In genomic region chr1:204600203-204600602, GRCh38 we compare ENCODE assay signal across 35 cellular contexts.
"Had no signal": no experiment of that assay in that cellular context is flagged by ENCODE, and none has a peak within 500 bp of the region (broad histone marks: within the 10 kb centered on the region; RNA-seq: fewer than 3 reads in every experiment).

No MANE protein-coding gene starts in this region.

- H3K4me1 ChIP-seq: esophagus muscularis mucosa, foreskin keratinocyte, gastrocnemius medialis, heart left ventricle had no signal

- H3K4me1 Mint-ChIP-seq: activated CD4-positive, alpha-beta T cell treated with anti-CD3 and anti-CD28 coated beads for 36 hours; activated CD4-positive, alpha-beta T cell treated with anti-CD3 and anti-CD28 coated beads, Interleukin-2, amount 10 ng/mL, durations not matched to agents 24 days and 14 days; activated CD8-positive, alpha-beta memory T cell treated with anti-CD3 and anti-CD28 coated beads, Interleukin-2, amount 10 ng/mL, durations not matched to agents 7 days and 5 days; activated naive CD4-positive, alpha-beta T cell treated with anti-CD3 and anti-CD28 coated beads, Interleukin-2, amount 10 ng/mL, durations not matched to agents 7 days and 5 days; activated naive CD8-positive, alpha-beta T cell treated with anti-CD3 and anti-CD28 coated beads, Interleukin-2, amount 10 ng/mL, durations not matched to agents 7 days and 5 days; central memory CD8-positive, alpha-beta T cell; endodermal cell had no signal

- H3K27ac Mint-ChIP-seq: activated CD4-positive, alpha-beta memory T cell treated with anti-CD3 and anti-CD28 coated beads for 36 hours; activated CD4-positive, alpha-beta T cell treated with anti-CD3 and anti-CD28 coated beads for 36 hours; activated CD4-positive, alpha-beta T cell treated with anti-CD3 and anti-CD28 coated beads, Interleukin-2, amount 10 ng/mL, durations not matched to agents 24 days and 14 days; activated CD8-positive, alpha-beta memory T cell treated with anti-CD3 and anti-CD28 coated beads, Interleukin-2, amount 10 ng/mL, durations not matched to agents 7 days and 5 days; activated CD8-positive, alpha-beta T cell treated with anti-CD3 and anti-CD28 coated beads, Interleukin-2, amount 10 ng/mL, durations not matched to agents 7 days and 5 days; activated naive CD4-positive, alpha-beta T cell treated with anti-CD3 and anti-CD28 coated beads, Interleukin-2, amount 10 ng/mL, durations not matched to agents 7 days and 5 days; activated naive CD8-positive, alpha-beta T cell treated with anti-CD3 and anti-CD28 coated beads, Interleukin-2, amount 10 ng/mL, durations not matched to agents 7 days and 5 days; activated T-cell treated with anti-CD3 and anti-CD28 coated beads, Interleukin-2, amount 50 U/mL, for 72 hours; dendritic cell treated with granulocyte-macrophage colony-stimulating factor and Interleukin-4, amounts not matched to agents 40 ng/mL and 50 ng/mL, for 4 days; endodermal cell; T-helper 17 cell; T-helper 2 cell treated with Interferon-gamma antibody and Interleukin-4, amounts not matched to agents 5 μg/mL and 100 μg/mL, for 36 hours had no signal

- H3K27ac ChIP-seq: brain microvascular endothelial cell, coronary artery, dorsolateral prefrontal cortex, esophagus muscularis mucosa, foreskin keratinocyte, gastrocnemius medialis, heart left ventricle had no signal

- H3K36me3 Mint-ChIP-seq: activated CD8-positive, alpha-beta memory T cell treated with anti-CD3 and anti-CD28 coated beads, Interleukin-2, amount 10 ng/mL, durations not matched to agents 7 days and 5 days; activated naive CD4-positive, alpha-beta T cell treated with anti-CD3 and anti-CD28 coated beads, Interleukin-2, amount 50 U/mL, for 72 hours had no signal

- H3K27me3 Mint-ChIP-seq: activated CD4-positive, alpha-beta memory T cell treated with anti-CD3 and anti-CD28 coated beads for 36 hours; activated CD4-positive, alpha-beta T cell treated with anti-CD3 and anti-CD28 coated beads for 36 hours; activated CD4-positive, alpha-beta T cell treated with anti-CD3 and anti-CD28 coated beads, Interleukin-2, amount 10 ng/mL, durations not matched to agents 24 days and 14 days; activated naive CD4-positive, alpha-beta T cell treated with anti-CD3 and anti-CD28 coated beads, Interleukin-2, amount 10 ng/mL, durations not matched to agents 7 days and 5 days; activated naive CD8-positive, alpha-beta T cell treated with anti-CD3 and anti-CD28 coated beads, Interleukin-2, amount 10 ng/mL, durations not matched to agents 7 days and 5 days; central memory CD8-positive, alpha-beta T cell; dendritic cell treated with granulocyte-macrophage colony-stimulating factor and Interleukin-4, amounts not matched to agents 40 ng/mL and 50 ng/mL, for 4 days had no signal

- H3K9me3 ChIP-seq: esophagus muscularis mucosa, gastrocnemius medialis, heart left ventricle had no signal

- H3K9me3 Mint-ChIP-seq: activated CD4-positive, alpha-beta memory T cell treated with anti-CD3 and anti-CD28 coated beads for 36 hours; activated CD4-positive, alpha-beta T cell treated with anti-CD3 and anti-CD28 coated beads, Interleukin-2, amount 10 ng/mL, durations not matched to agents 24 days and 14 days; activated naive CD4-positive, alpha-beta T cell treated with anti-CD3 and anti-CD28 coated beads, Interleukin-2, amount 10 ng/mL, durations not matched to agents 7 days and 5 days; activated naive CD4-positive, alpha-beta T cell treated with anti-CD3 and anti-CD28 coated beads, Interleukin-2, amount 50 U/mL, for 72 hours; activated naive CD8-positive, alpha-beta T cell treated with anti-CD3 and anti-CD28 coated beads, Interleukin-2, amount 10 ng/mL, durations not matched to agents 7 days and 5 days; activated T-cell treated with anti-CD3 and anti-CD28 coated beads, Interleukin-2, amount 50 U/mL, for 72 hours; central memory CD8-positive, alpha-beta T cell; dendritic cell treated with granulocyte-macrophage colony-stimulating factor and Interleukin-4, amounts not matched to agents 40 ng/mL and 50 ng/mL, for 4 days; endodermal cell; T-helper 2 cell treated with Interferon-gamma antibody and Interleukin-4, amounts not matched to agents 5 μg/mL and 100 μg/mL, for 36 hours had no signal

- H3K4me3 Mint-ChIP-seq: activated CD4-positive, alpha-beta memory T cell treated with anti-CD3 and anti-CD28 coated beads for 36 hours; activated CD4-positive, alpha-beta T cell treated with anti-CD3 and anti-CD28 coated beads for 36 hours; activated CD4-positive, alpha-beta T cell treated with anti-CD3 and anti-CD28 coated beads, Interleukin-2, amount 10 ng/mL, durations not matched to agents 24 days and 14 days; activated CD8-positive, alpha-beta memory T cell treated with anti-CD3 and anti-CD28 coated beads, Interleukin-2, amount 10 ng/mL, durations not matched to agents 7 days and 5 days; activated CD8-positive, alpha-beta T cell treated with anti-CD3 and anti-CD28 coated beads, Interleukin-2, amount 10 ng/mL, durations not matched to agents 7 days and 5 days; activated naive CD4-positive, alpha-beta T cell treated with anti-CD3 and anti-CD28 coated beads, Interleukin-2, amount 10 ng/mL, durations not matched to agents 7 days and 5 days; activated naive CD8-positive, alpha-beta T cell treated with anti-CD3 and anti-CD28 coated beads, Interleukin-2, amount 10 ng/mL, durations not matched to agents 7 days and 5 days; activated T-cell treated with anti-CD3 and anti-CD28 coated beads, Interleukin-2, amount 50 U/mL, for 72 hours; central memory CD8-positive, alpha-beta T cell; dendritic cell treated with granulocyte-macrophage colony-stimulating factor and Interleukin-4, amounts not matched to agents 40 ng/mL and 50 ng/mL, for 4 days; endodermal cell; T-helper 17 cell; T-helper 2 cell treated with Interferon-gamma antibody and Interleukin-4, amounts not matched to agents 5 μg/mL and 100 μg/mL, for 36 hours had no signal

- DNase-seq: activated CD4-positive, alpha-beta memory T cell treated with anti-CD3 and anti-CD28 coated beads for 36 hours; activated CD4-positive, alpha-beta T cell treated with anti-CD3 and anti-CD28 coated beads for 36 hours; activated CD4-positive, alpha-beta T cell treated with anti-CD3 and anti-CD28 coated beads, Interleukin-2, amount 10 ng/mL, durations not matched to agents 24 days and 14 days; activated CD4-positive, CD25-positive, alpha-beta regulatory T cell; activated CD4-positive, CD25-positive, alpha-beta regulatory T cell treated with anti-CD3 and anti-CD28 coated beads, Interleukin-2, amount 50 U/mL, for 72 hours; activated CD8-positive, alpha-beta memory T cell treated with anti-CD3 and anti-CD28 coated beads, Interleukin-2, amount 10 ng/mL, durations not matched to agents 7 days and 5 days; activated CD8-positive, alpha-beta memory T cell treated with anti-CD3 and anti-CD28 coated beads, Interleukin-2, amount 50 U/mL, for 4 hours; activated CD8-positive, alpha-beta T cell treated with anti-CD3 and anti-CD28 coated beads, Interleukin-2, amount 10 ng/mL, durations not matched to agents 7 days and 5 days; activated gamma-delta T cell; activated naive CD4-positive, alpha-beta T cell; activated naive CD4-positive, alpha-beta T cell treated with anti-CD3 and anti-CD28 coated beads, Interleukin-2, amount 10 ng/mL, durations not matched to agents 7 days and 5 days; activated naive CD8-positive, alpha-beta T cell treated with anti-CD3 and anti-CD28 coated beads, Interleukin-2, amount 10 ng/mL, durations not matched to agents 7 days and 5 days; activated T-cell treated with anti-CD3 and anti-CD28 coated beads, Interleukin-2, amount 50 U/mL, for 1 hour; activated T-cell treated with anti-CD3 and anti-CD28 coated beads, Interleukin-2, amount 50 U/mL, for 72 hours; brain microvascular endothelial cell; dorsolateral prefrontal cortex; effector memory CD4-positive, alpha-beta T cell; erythroblast; gastrocnemius medialis; glutamatergic neuron; heart left ventricle; T-helper 1 cell; T-helper 17 cell; T1000 had no signal

- H3K4me3 ChIP-seq: coronary artery, dorsolateral prefrontal cortex, esophagus muscularis mucosa, gastrocnemius medialis, heart left ventricle had no signal

- H3K27me3 ChIP-seq: brain microvascular endothelial cell, dorsolateral prefrontal cortex, esophagus muscularis mucosa had no signal

- H3K36me3 ChIP-seq: brain microvascular endothelial cell, esophagus muscularis mucosa, gastrocnemius medialis, heart left ventricle, WERI-Rb-1 had no signal

- FAIRE-seq: astrocyte, bronchial epithelial cell had no signal

- ATAC-seq: activated CD4-positive, alpha-beta T cell treated with anti-CD3 and anti-CD28 coated beads for 36 hours; activated CD8-positive, alpha-beta memory T cell treated with anti-CD3 and anti-CD28 coated beads, Interleukin-2, amount 10 ng/mL, durations not matched to agents 7 days and 5 days; activated CD8-positive, alpha-beta T cell treated with anti-CD3 and anti-CD28 coated beads, Interleukin-2, amount 10 ng/mL, durations not matched to agents 7 days and 5 days; activated naive CD4-positive, alpha-beta T cell treated with anti-CD3 and anti-CD28 coated beads, Interleukin-2, amount 50 U/mL, for 72 hours; activated T-cell treated with anti-CD3 and anti-CD28 coated beads, Interleukin-2, amount 50 U/mL, for 72 hours; gastrocnemius medialis; heart left ventricle; T-helper 17 cell had no signal
